Comparison of ENCODE assay signal across 13 cellular contexts in the genomic region with DNA sequence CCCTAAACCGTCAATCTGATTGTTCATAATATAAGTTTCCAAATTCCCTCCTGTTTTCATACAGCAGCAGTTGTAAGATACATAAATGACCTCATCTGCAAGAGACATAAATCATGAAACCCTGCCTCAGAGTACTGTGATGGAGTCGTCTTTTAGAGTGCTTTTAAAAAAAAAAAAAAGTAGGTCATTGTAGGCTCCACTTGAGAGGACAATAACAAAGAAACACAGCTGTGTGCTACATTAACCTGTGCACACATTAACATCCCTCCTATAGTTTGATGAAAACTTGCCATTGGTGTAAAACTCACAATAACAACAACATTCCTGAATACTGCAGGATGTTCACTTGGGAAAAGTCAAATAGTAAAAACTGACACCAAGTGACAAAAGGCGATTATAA. TPM values are rescaled to one million over a fixed set of nuclear protein-coding genes. Genes with fewer than 3 reads are reported as not detected.
DNase-seq lines count a peak whose midpoint lies in the region; ATAC-seq and TF ChIP-seq lines count a peak whose summit lies in the region.
"Had no signal": no experiment of that assay in that cellular context is flagged by ENCODE, and none has a peak within 500 bp of the region (broad histone marks: within the 10 kb centered on the region; RNA-seq: fewer than 3 reads in every experiment).

No MANE protein-coding gene starts in this region.

- no peak for DNase-seq in activated CD4-positive, alpha-beta memory T cell treated with anti-CD3 and anti-CD28 coated beads for 36 hours
- DNase-seq in activated CD4-positive, alpha-beta memory T cell treated with anti-CD3 and anti-CD28 coated beads, Interleukin-2, amount 10 ng/mL, durations not matched to agents 7 days and 5 days, result no peak
- DNase-seq in IMR-90 (peak; percentile 24), NCI-H774 (lab: John Stamatoyannopoulos, UW) (peak; percentile 40), SIG-M5 (lab: John Stamatoyannopoulos, UW) (no peak)
- DNase-seq in activated effector memory CD4-positive, alpha-beta T cell treated with anti-CD3 and anti-CD28 coated beads, Interleukin-2, amount 50 U/mL, for 16 hours, result no peak
- DNase-seq: dermis blood vessel endothelial cell; erythroblast; NCI-H345; stimulated activated CD4-positive, alpha-beta T cell treated with anti-CD3 and anti-CD28 coated beads, Interleukin-4, amount 100 ng/mL, for 1 hour had no signal

- H2BK20ac ChIP-seq in IMR-90 (ENCODE audit: low read depth, low read length), result no peak overlapping the region

- peaks cover 11% of the 10 kb centered on the region for H3K9me1 ChIP-seq in IMR-90 (ENCODE audit: insufficient read depth, low read length)

- peaks cover 49% of the 10 kb centered on the region for H3K4me1 Mint-ChIP-seq in activated CD4-positive, alpha-beta memory T cell treated with anti-CD3 and anti-CD28 coated beads for 36 hours (ENCODE audit: low read depth)
- H3K4me1 Mint-ChIP-seq in activated CD4-positive, alpha-beta memory T cell treated with anti-CD3 and anti-CD28 coated beads, Interleukin-2, amount 10 ng/mL, durations not matched to agents 7 days and 5 days, result peaks cover 49% of the 10 kb centered on the region
- H3K4me1 Mint-ChIP-seq in nephron, result peaks cover 35% of the 10 kb centered on the region

- CTCF ChIA-PET in activated CD4-positive, alpha-beta memory T cell treated with anti-CD3 and anti-CD28 coated beads for 36 hours (lab: Charles Lee), result interaction anchor here (0.6 kb wide), 1 partner anchor 21 kb away, joined by 3 read pairs; no protein-coding TSS in a partner anchor
- CTCF ChIA-PET in activated CD4-positive, alpha-beta memory T cell treated with anti-CD3 and anti-CD28 coated beads, Interleukin-2, amount 10 ng/mL, durations not matched to agents 7 days and 5 days (lab: Charles Lee), result interaction anchor here (0.6 to 1.6 kb wide), 3 partner anchors 15 to 287 kb away, joined by 4 to 6 read pairs (median 5); partner anchors contain the start of gene XPO6
- CTCF ChIA-PET in IMR-90 (lab: Yijun Ruan, JAX), result no interaction called here

- H3K4ac ChIP-seq in IMR-90 (ENCODE audit: low read depth, low read length), result no peak overlapping the region

- dilution Hi-C loops in IMR-90 (cut with HindIII; ENCODE audit: low sequenced_read_pairs, unreplicated experiment), result no loop called here

- no peak overlapping the region for H2AK9ac ChIP-seq in IMR-90 (replicated peaks; ENCODE audit: low read depth, low read length, poor library complexity)

- H3K36me3 ChIP-seq in IMR-90 (ENCODE audit: control insufficient read depth, insufficient read depth, low read length), result peaks cover 35% of the 10 kb centered on the region

- H3K23ac ChIP-seq in IMR-90 (ENCODE audit: low read depth, low read length), result no peak overlapping the region

- no CpG with 5 or more reads among the region's 3 CpGs for WGBS in IMR-90 (ENCODE audit: extremely low coverage in 2 of 2, insufficient read length in 1 of 2), 2 experiments

- ATAC-seq in IMR-90 (ENCODE audit: low read depth) (peak; percentile 22; the same call in 1 of the 2 replicates), esophagus mucosa (no peak)
- ATAC-seq: Right ventricle myocardium inferior had no signal

- peaks cover 8% of the 10 kb centered on the region; the same call in 1 of the 2 replicates for H4K20me1 ChIP-seq in IMR-90 (ENCODE audit: insufficient read depth, low read length)

- TF ChIP-seq POLR2A in IMR-90 (IDR thresholded peaks at IDR 0.05; ENCODE audit: low read depth, low read length), result no peak

- H4K8ac ChIP-seq in IMR-90 (ENCODE audit: low read depth in 2 of 2, low read length in 2 of 2), result no peak overlapping the region

- H2BK15ac ChIP-seq in IMR-90 (ENCODE audit: low read depth, low read length), result no peak overlapping the region

- H3K27ac Mint-ChIP-seq in activated CD4-positive, alpha-beta memory T cell treated with anti-CD3 and anti-CD28 coated beads for 36 hours, result peak overlapping the region; percentile 43
- no peak overlapping the region for H3K27ac Mint-ChIP-seq in activated CD4-positive, alpha-beta memory T cell treated with anti-CD3 and anti-CD28 coated beads, Interleukin-2, amount 10 ng/mL, durations not matched to agents 7 days and 5 days
- H3K27ac Mint-ChIP-seq in nephron, result peak overlapping the region; percentile 15 to 70 (median 28)

- POLR2A ChIA-PET in activated CD4-positive, alpha-beta memory T cell treated with anti-CD3 and anti-CD28 coated beads for 36 hours (lab: Charles Lee), result no interaction called here
- POLR2A ChIA-PET in activated CD4-positive, alpha-beta memory T cell treated with anti-CD3 and anti-CD28 coated beads, Interleukin-2, amount 10 ng/mL, durations not matched to agents 7 days and 5 days (lab: Charles Lee), result interaction anchor here (0.6 to 2.0 kb wide), 6 partner anchors 11 to 55 kb away, joined by 3 to 5 read pairs (median 4); no protein-coding TSS in a partner anchor
- POLR2A ChIA-PET in IMR-90 (lab: Charles Lee; ENCODE audit: unreplicated experiment), result no interaction called here

- H3K27ac ChIP-seq in IMR-90 (ENCODE audit: insufficient read depth, low read length), result no peak overlapping the region

- peaks cover 40 to 69% of the 10 kb centered on the region in 2 experiments for H3K79me1 ChIP-seq in IMR-90 (ENCODE audit: low read depth in 1 of 2, low read length in 2 of 2)

- in situ Hi-C loops in IMR-90 (cut with MboI; ENCODE audit: low sequenced_read_pairs), result no loop called here

- H3K4me2 ChIP-seq in IMR-90 (ENCODE audit: low read depth, low read length), result no peak overlapping the region

- no peak overlapping the region for H2BK5ac ChIP-seq in IMR-90 (ENCODE audit: low read depth, low read length, poor library complexity, severe bottlenecking)

- no peak overlapping the region for H3K9ac ChIP-seq in IMR-90 (ENCODE audit: low read depth, low read length)

- intact Hi-C loops in activated CD4-positive, alpha-beta memory T cell treated with anti-CD3 and anti-CD28 coated beads for 36 hours (cut with micrococcal nuclease), result no loop called here
- intact Hi-C loops in IMR-90 (cut with micrococcal nuclease), result loop anchor here (5.0 kb wide), 1 partner anchor 57 kb away; the partner anchor contains the start of gene XPO6

- no peak overlapping the region for H3K14ac ChIP-seq in IMR-90 (replicated peaks; ENCODE audit: low read depth, low read length)

- H3K36me3 Mint-ChIP-seq in activated CD4-positive, alpha-beta memory T cell treated with anti-CD3 and anti-CD28 coated beads for 36 hours, result peaks cover 47% of the 10 kb centered on the region
- H3K36me3 Mint-ChIP-seq in activated CD4-positive, alpha-beta memory T cell treated with anti-CD3 and anti-CD28 coated beads, Interleukin-2, amount 10 ng/mL, durations not matched to agents 7 days and 5 days (ENCODE audit: low read depth), result peaks cover 75% of the 10 kb centered on the region
- H3K36me3 Mint-ChIP-seq in nephron (ENCODE audit: low read depth), result peaks cover 28% of the 10 kb centered on the region

- no peaks in the 10 kb centered on the region for H3K27me3 Mint-ChIP-seq in activated CD4-positive, alpha-beta memory T cell treated with anti-CD3 and anti-CD28 coated beads for 36 hours
- no peaks in the 10 kb centered on the region for H3K27me3 Mint-ChIP-seq in activated CD4-positive, alpha-beta memory T cell treated with anti-CD3 and anti-CD28 coated beads, Interleukin-2, amount 10 ng/mL, durations not matched to agents 7 days and 5 days
- H3K27me3 Mint-ChIP-seq in nephron (ENCODE audit: low read depth), result no peaks in the 10 kb centered on the region

- H2AK5ac ChIP-seq in IMR-90 (ENCODE audit: low read depth, low read length), result no peak overlapping the region

- no peaks in the 10 kb centered on the region for H3K27me3 ChIP-seq in IMR-90 (ENCODE audit: control insufficient read depth, insufficient read depth, low read length)

- peaks cover 7% of the 10 kb centered on the region; the same call in 1 of the 2 replicates for H3K4me1 ChIP-seq in IMR-90 (ENCODE audit: control insufficient read depth, insufficient read depth, low read length)

- no peak overlapping the region for H3K4me3 ChIP-seq in IMR-90 (ENCODE audit: insufficient read depth, low read depth, low read length)

- H4K91ac ChIP-seq in IMR-90 (ENCODE audit: insufficient read depth, low read depth, low read length), result no peak overlapping the region

- H2BK120ac ChIP-seq in IMR-90 (ENCODE audit: low read depth, low read length), result no peak overlapping the region

- BruUV-seq in IMR-90 (replicated peaks; lab: Mats Ljungman, UMichigan), result no TSS peak

- no peaks in the 10 kb centered on the region for H3K9me3 Mint-ChIP-seq in activated CD4-positive, alpha-beta memory T cell treated with anti-CD3 and anti-CD28 coated beads for 36 hours
- H3K9me3 Mint-ChIP-seq in activated CD4-positive, alpha-beta memory T cell treated with anti-CD3 and anti-CD28 coated beads, Interleukin-2, amount 10 ng/mL, durations not matched to agents 7 days and 5 days, result no peaks in the 10 kb centered on the region
- no peaks in the 10 kb centered on the region for H3K9me3 Mint-ChIP-seq in nephron

- no peak overlapping the region for H2AFZ ChIP-seq in IMR-90 (replicated peaks; ENCODE audit: low read length, poor library complexity)

- TF ChIP-seq RAD21 in IMR-90 (IDR thresholded peaks at IDR 0.05; ENCODE audit: low read length), result no peak

- TF ChIP-seq CTCF in IMR-90 (conservative IDR thresholded peaks at IDR 0.05; ENCODE audit: low read depth, low read length) (no peak), nephron (IDR thresholded peaks at IDR 0.05; ENCODE audit: unreplicated experiment in 3 of 3) (no peak)

- H3K4me3 Mint-ChIP-seq in activated CD4-positive, alpha-beta memory T cell treated with anti-CD3 and anti-CD28 coated beads for 36 hours, result no peak overlapping the region
- H3K4me3 Mint-ChIP-seq in activated CD4-positive, alpha-beta memory T cell treated with anti-CD3 and anti-CD28 coated beads, Interleukin-2, amount 10 ng/mL, durations not matched to agents 7 days and 5 days, result no peak overlapping the region
- H3K4me3 Mint-ChIP-seq in nephron, result no peak overlapping the region

- no peak overlapping the region for H3K18ac ChIP-seq in IMR-90 (ENCODE audit: low read depth, low read length)

- H3K9me3 ChIP-seq in IMR-90 (ENCODE audit: control insufficient read depth, insufficient read depth, low read length), result no peaks in the 10 kb centered on the region

- H4K5ac ChIP-seq in IMR-90 (ENCODE audit: low read depth, low read length), result no peak overlapping the region

- H3K56ac ChIP-seq in IMR-90 (ENCODE audit: extremely low read depth, insufficient read depth, low read length), result no peak overlapping the region

TF ChIP-seq in IMR-90, 13 proteins besides CTCF, POLR2A, EP300 and RAD21 (continues in another document):
- TF ChIP-seq BHLHE40 (IDR thresholded peaks at IDR 0.05; ENCODE audit: low read depth, low read length), result no peak

RNA-seq across cellular contexts. Expression of gene XPO6, which starts 56.5 kb away (rescaled TPM):
- 100 to 1,000 TPM; 201 to 214 TPM for total RNA-seq in activated CD4-positive, alpha-beta memory T cell treated with anti-CD3 and anti-CD28 coated beads for 36 hours
- 100 to 1,000 TPM; 218 to 223 TPM for total RNA-seq in activated CD4-positive, alpha-beta memory T cell treated with anti-CD3 and anti-CD28 coated beads, Interleukin-2, amount 10 ng/mL, durations not matched to agents 7 days and 5 days
- total RNA-seq in IMR-90 (2012; rRNA removed), result 103 and 108 TPM in 2 replicates
- 184 and 202 TPM in 2 replicates for polyA plus RNA-seq in IMR-90 (2012; rRNA removed)
- polyA plus RNA-seq in IMR-90 (2012; cell fraction: cytosol; rRNA removed), result 213 and 433 TPM in 2 replicates
- 272 and 467 TPM in 2 replicates for polyA plus RNA-seq in IMR-90 (2012; cell fraction: nucleus; rRNA removed; ENCODE audit: low replicate concordance)
- 82.7 TPM for total RNA-seq in esophagus mucosa

Comparison
In these comparisons a context has a peak if more than half of its experiments do, and no peak if none do; other contexts are left out.
1. DNase-seq: peak in IMR-90 (single experiment) and NCI-H774 (single experiment); none in activated CD4-positive, alpha-beta memory T cell treated with anti-CD3 and anti-CD28 coated beads for 36 hours (single experiment), activated CD4-positive, alpha-beta memory T cell treated with anti-CD3 and anti-CD28 coated beads, Interleukin-2, amount 10 ng/mL, durations not matched to agents 7 days and 5 days (single experiment), activated effector memory CD4-positive, alpha-beta T cell treated with anti-CD3 and anti-CD28 coated beads, Interleukin-2, amount 50 U/mL, for 16 hours (single experiment) and SIG-M5 (single experiment).